Comparison of ENCODE assay signal across 9 cellular contexts in genomic region chr3:107753494-107753893, GRCh38.
A peak's percentile ranks its signal among the peaks of the same experiment; 100 is the strongest.
DNase-seq lines count a peak whose midpoint lies in the region; ATAC-seq and TF ChIP-seq lines count a peak whose summit lies in the region.
"Had no signal": no experiment of that assay in that cellular context is flagged by ENCODE, and none has a peak within 500 bp of the region (broad histone marks: within the 10 kb centered on the region; RNA-seq: fewer than 3 reads in every experiment).

No MANE protein-coding gene starts in this region.

- H3K36me3 ChIP-seq in Loucy (ENCODE audit: insufficient read depth, low read length): peaks cover 57% of the 10 kb centered on the region; the same call in 1 of the 2 replicates
- peaks cover 0 to 30% (median 0%) of the 10 kb centered on the region in 3 donors for H3K36me3 ChIP-seq in esophagus squamous epithelium
- H3K36me3 ChIP-seq: thyroid gland had no signal

- peaks cover 18% of the 10 kb centered on the region for H3K4me1 Mint-ChIP-seq in neural crest cell

- H4K20me1 ChIP-seq in Loucy (ENCODE audit: insufficient read depth, low read length, poor library complexity, severe bottlenecking): no peaks in the 10 kb centered on the region

- intact Hi-C loops in esophagus squamous epithelium (cut with DNase I): no loop called here

- H3K4me1 ChIP-seq in Loucy (ENCODE audit: insufficient read depth, low read length, poor library complexity, severe bottlenecking) (no peaks in the 10 kb centered on the region), esophagus squamous epithelium (no peaks in the 10 kb centered on the region)
- H3K4me1 ChIP-seq: thyroid gland had no signal

- no peak overlapping the region for H2AFZ ChIP-seq in Loucy (ENCODE audit: low read length)

- no peaks in the 10 kb centered on the region for H3K79me2 ChIP-seq in Loucy (ENCODE audit: insufficient read depth, low read length)

- H3K27me3 ChIP-seq in Loucy (ENCODE audit: insufficient read depth, low read length, poor library complexity, severe bottlenecking) (no peaks in the 10 kb centered on the region), esophagus squamous epithelium (no peaks in the 10 kb centered on the region)
- H3K27me3 ChIP-seq: thyroid gland had no signal

- H3K4me3 ChIP-seq in AG09309 (ENCODE audit: control insufficient read depth, low read depth, low read length): no peak overlapping the region
- H3K4me3 ChIP-seq in GM12864 (ENCODE audit: low read depth, low read length): no peak overlapping the region
- H3K4me3 ChIP-seq in Loucy (ENCODE audit: low read length, poor library complexity, severe bottlenecking): no peak overlapping the region
- H3K4me3 ChIP-seq in esophagus squamous epithelium: no peak overlapping the region
- H3K4me3 ChIP-seq: thyroid gland had no signal

- no peak overlapping the region for H3K4me2 ChIP-seq in Loucy (ENCODE audit: low read depth, low read length, poor library complexity, severe bottlenecking)

- H3K27me3 Mint-ChIP-seq in neural crest cell (ENCODE audit: low read depth): no peaks in the 10 kb centered on the region

- DNase-seq in AG09309 (ENCODE audit: low read depth): no peak
- peak; percentile 4 for DNase-seq in GM12864 (ENCODE audit: low read depth)
- peak; percentile 5 for DNase-seq in SW480 (ENCODE audit: low spot score)
- DNase-seq in esophagus squamous epithelium (lab: John Stamatoyannopoulos, UW): no peak
- DNase-seq in neural crest cell (ENCODE audit: low read depth, low spot score): peak; percentile 48
- no peak for DNase-seq in GM19238 (ENCODE audit: insufficient read length, low spot score)

- no peak overlapping the region for H3K27ac ChIP-seq in esophagus squamous epithelium
- H3K27ac ChIP-seq: thyroid gland had no signal

- no peak overlapping the region for H3K9ac ChIP-seq in Loucy (ENCODE audit: low read depth, low read length, poor library complexity, severe bottlenecking)

- H3F3A ChIP-seq in Loucy (ENCODE audit: low read depth): no peaks in the 10 kb centered on the region

- no peaks in the 10 kb centered on the region for H3K9me2 ChIP-seq in Loucy (replicated peaks; ENCODE audit: low read depth, low read length)

- H3K27ac Mint-ChIP-seq in neural crest cell (ENCODE audit: unreplicated experiment): no peak overlapping the region

- 39 to 47% methylated on average over 2 of the region's 2 CpGs for WGBS in esophagus squamous epithelium, 2 donors

- TF ChIP-seq POLR2A in esophagus squamous epithelium (IDR thresholded peaks at IDR 0.05): no peak

- H3K36me3 Mint-ChIP-seq in neural crest cell (ENCODE audit: low read depth): peaks cover 8% of the 10 kb centered on the region

- no peaks in the 10 kb centered on the region for H3K9me3 ChIP-seq in Loucy (ENCODE audit: insufficient read depth, low read depth, low read length)
- H3K9me3 ChIP-seq in esophagus squamous epithelium: no peaks in the 10 kb centered on the region
- H3K9me3 ChIP-seq: thyroid gland had no signal

- TF ChIP-seq CTCF in AG09309 (IDR thresholded peaks at IDR 0.05; ENCODE audit: control insufficient read depth, insufficient read depth, low read depth, low read length, missing control alignments) (peak; percentile 63), GM12864 (IDR thresholded peaks at IDR 0.05; ENCODE audit: low read depth, low read length, missing control alignments) (peak; percentile 60), Loucy (conservative IDR thresholded peaks at IDR 0.05; ENCODE audit: low read length) (peak; percentile 73), esophagus squamous epithelium (IDR thresholded peaks at IDR 0.05) (peak in 5 of 6 experiments; percentile 30 to 51 (median 35)), neural crest cell (conservative IDR thresholded peaks at IDR 0.05) (peak; percentile 72)

- no peak overlapping the region for H3K4me3 Mint-ChIP-seq in neural crest cell

- ATAC-seq in HG03354 (IDR thresholded peaks at IDR 0.05; ENCODE audit: poor library complexity, severe bottlenecking, unreplicated experiment): no peak

- no peaks in the 10 kb centered on the region for H3K9me3 Mint-ChIP-seq in neural crest cell

Comparison
In these comparisons a context has a peak if more than half of its experiments do, and no peak if none do; other contexts are left out.
1. DNase-seq: peak in GM12864 (single experiment), SW480 (single experiment) and neural crest cell (single experiment); none in AG09309 (single experiment), esophagus squamous epithelium (single experiment) and GM19238 (single experiment).
2. Peak in every context shown above with its lines, with median percentiles within 50 percentile points of each other: CTCF ChIP-seq.